In genomic region chr10:70190102-70190501, GRCh38 we compare ENCODE assay signal across 17 cellular contexts. TPM values are rescaled to one million over a fixed set of nuclear protein-coding genes. Genes with fewer than 3 reads are reported as not detected.
DNase-seq lines count a peak whose midpoint lies in the region; TF ChIP-seq lines count a peak whose summit lies in the region.
"Had no signal": no experiment of that assay in that cellular context is flagged by ENCODE, and none has a peak within 500 bp of the region (broad histone marks: within the 10 kb centered on the region; RNA-seq: fewer than 3 reads in every experiment).

No MANE protein-coding gene starts in this region.

- no peak overlapping the region for H3K18ac ChIP-seq in trophoblast cell (ENCODE audit: low read length)

- peak overlapping the region; percentile 30; the same call in 1 of the 2 replicates for H2AFZ ChIP-seq in GM23248
- no peak overlapping the region for H2AFZ ChIP-seq in trophoblast cell (ENCODE audit: insufficient read depth, low read length, poor library complexity)

- no peak overlapping the region for H3K14ac ChIP-seq in trophoblast cell (ENCODE audit: low read length)

- no peak for TF ChIP-seq POLR2A in stomach (IDR thresholded peaks at IDR 0.05)

- 78 to 91% methylated on average over 8 of the region's 8 CpGs for WGBS in GM23248 (ENCODE audit: low coverage in 1 of 2, low lambda C conversion rate in 2 of 2, missing lambda C conversion rate in 2 of 2), 2 experiments
- WGBS in stomach, 5 donors, result 89 to 98% (median 93%) methylated on average over 8 of the region's 8 CpGs
- WGBS in trophoblast cell (ENCODE audit: extremely low coverage, insufficient coverage, insufficient read length), result no CpG with 5 or more reads among the region's 8 CpGs

- H2BK5ac ChIP-seq in trophoblast cell (ENCODE audit: low read depth, low read length, poor library complexity), result no peak overlapping the region

- H3K27me3 ChIP-seq in GM23248 (replicated peaks; ENCODE audit: insufficient read depth) (no peaks in the 10 kb centered on the region), stomach (no peaks in the 10 kb centered on the region), trophoblast cell (ENCODE audit: insufficient read depth, low read length) (no peaks in the 10 kb centered on the region)

- H4K12ac ChIP-seq in trophoblast cell (ENCODE audit: low read depth, low read length), result no peak overlapping the region

- H4K8ac ChIP-seq in trophoblast cell (ENCODE audit: low read depth, low read length), result no peak overlapping the region

- H4K91ac ChIP-seq in trophoblast cell (ENCODE audit: low read depth, low read length), result no peak overlapping the region

- H3K27ac ChIP-seq in GM23248 (peak overlapping the region; percentile 95), VCaP (peak overlapping the region; percentile 74; the same call in 1 of the 2 replicates), stomach (peak overlapping the region in 3 of 5 donors; percentile 60 to 78 (median 66)), trophoblast cell (ENCODE audit: low read depth, low read length) (no peak overlapping the region)

- H3K4me2 ChIP-seq in GM23248 (ENCODE audit: unreplicated experiment) (peak overlapping the region; percentile 74), trophoblast cell (ENCODE audit: low read length) (no peak overlapping the region)
- H3K4me2 ChIP-seq: A549 had no signal

- no peaks in the 10 kb centered on the region for H3K36me3 ChIP-seq in GM23248 (ENCODE audit: low read depth)
- no peaks in the 10 kb centered on the region for H3K36me3 ChIP-seq in stomach
- no peaks in the 10 kb centered on the region for H3K36me3 ChIP-seq in trophoblast cell (ENCODE audit: control insufficient read depth in 1 of 2, insufficient read depth in 2 of 2, low read length in 2 of 2)

- H3K4me1 ChIP-seq in GM23248 (ENCODE audit: insufficient read depth), result peaks cover 46% of the 10 kb centered on the region
- peaks cover 14 to 36% (median 25%) of the 10 kb centered on the region in 4 donors for H3K4me1 ChIP-seq in stomach
- H3K4me1 ChIP-seq in trophoblast cell (ENCODE audit: control insufficient read depth in 1 of 2, insufficient read depth in 2 of 2, low read length in 2 of 2), result no peaks in the 10 kb centered on the region

- H3K79me1 ChIP-seq in trophoblast cell (ENCODE audit: low read length), result no peaks in the 10 kb centered on the region

- no peak overlapping the region for H2BK120ac ChIP-seq in trophoblast cell (ENCODE audit: insufficient read depth, low read length, poor library complexity)

- H3K4ac ChIP-seq in trophoblast cell (ENCODE audit: low read depth, low read length), result no peak overlapping the region

- no peak for TF ChIP-seq EP300 in stomach (IDR thresholded peaks at IDR 0.05)

- TF ChIP-seq CTCF in VCaP (conservative IDR thresholded peaks at IDR 0.05) (no peak), stomach (IDR thresholded peaks at IDR 0.05) (no peak)

- DNase-seq in GM23248 (no peak), left kidney (ENCODE audit: low read depth, low spot score) (peak; percentile 7), stomach (no peak), trophoblast cell (no peak), NCI-H748 treated with DMSO at 0.1 percent for 48 hours (lab: John Stamatoyannopoulos, UW) (no peak), cerebellar nuclear complex (lab: John Stamatoyannopoulos, UW) (no peak), cerebellum (ENCODE audit: low spot score) (no peak)
- DNase-seq: C1 segment of cervical spinal cord; GF-D8; H7; NCI-H187; NCI-H345; NCI-H526; NK-92 treated with Interleukin-12 subunit alpha and Interleukin-12 subunit beta, amount 100 ng/mL, for 24 hours; SIG-M5 had no signal

- H3K4me3 ChIP-seq in GM23248 (no peak overlapping the region), stomach (no peak overlapping the region), trophoblast cell (ENCODE audit: low read depth, low read length) (no peak overlapping the region)
- H3K4me3 ChIP-seq: A549 had no signal

- H3K9me3 ChIP-seq in GM23248 (ENCODE audit: low read depth) (no peaks in the 10 kb centered on the region), stomach (no peaks in the 10 kb centered on the region), trophoblast cell (ENCODE audit: insufficient read depth, low read depth, low read length) (no peaks in the 10 kb centered on the region)
- H3K9me3 ChIP-seq: A549 had no signal

- no peaks in the 10 kb centered on the region for H3K79me2 ChIP-seq in GM23248 (ENCODE audit: insufficient read depth)
- H3K79me2 ChIP-seq in trophoblast cell (ENCODE audit: control insufficient read depth, insufficient read depth, low read length, poor library complexity), result no peaks in the 10 kb centered on the region

- in situ Hi-C loops in GM23248 (cut with MboI), result no loop called here

- H3K23ac ChIP-seq in trophoblast cell (ENCODE audit: low read length), result no peak overlapping the region

- peaks cover 50% of the 10 kb centered on the region for H3F3A ChIP-seq in GM23248 (ENCODE audit: insufficient read depth)

- intact Hi-C loops in stomach (cut with DNase I; ENCODE audit: low total_unique reads), result no loop called here

- no peaks in the 10 kb centered on the region for H4K20me1 ChIP-seq in GM23248 (ENCODE audit: insufficient read depth)

- no peak overlapping the region for H2AK5ac ChIP-seq in trophoblast cell (ENCODE audit: low read length)

- H3K9me2 ChIP-seq in GM23248 (ENCODE audit: insufficient read depth), result no peaks in the 10 kb centered on the region

- H3K9ac ChIP-seq in GM23248, result peak overlapping the region; percentile 52; the same call in 1 of the 2 replicates
- H3K9ac ChIP-seq in trophoblast cell (ENCODE audit: low read length), result no peak overlapping the region

- H2BK12ac ChIP-seq in trophoblast cell (ENCODE audit: low read length), result no peak overlapping the region

RNA-seq across cellular contexts. Expression of gene SAR1A, which starts 19.8 kb away (rescaled TPM):
- 153 and 163 TPM in 2 replicates for total RNA-seq in GM23248 (2014; rRNA removed; shearing (Covaris generic))
- polyA plus RNA-seq in GM23248 (2016; fragmentation: Nextera tagmentation; extraction: Ambion mirVana), result 181 and 186 TPM in 2 replicates
- total RNA-seq in stomach, result 100 to 1,000 TPM in 1 of 5 donors, 10 to 100 TPM in 3, 1 to 10 TPM in 1; 8.7 to 178 (median 48.0) TPM
- polyA plus RNA-seq in stomach, result 10 to 100 TPM; 23.2 to 31.0 (median 30.0) TPM
- 131 and 137 TPM in 2 replicates for polyA plus RNA-seq in trophoblast cell (2013)
- total RNA-seq in cerebellum, result 98.9 TPM

RNA-seq across cellular contexts. Expression of gene PPA1, which starts 43.1 kb away (rescaled TPM):
- 105 and 117 TPM in 2 replicates for total RNA-seq in GM23248 (2014; rRNA removed; shearing (Covaris generic))
- polyA plus RNA-seq in GM23248 (2016; fragmentation: Nextera tagmentation; extraction: Ambion mirVana) (103 and 110 TPM in 2 replicates), stomach (100 to 1,000 TPM; 152 to 217 (median 162) TPM)
- total RNA-seq in stomach (100 to 1,000 TPM in 2 of 5 donors, 10 to 100 TPM in 3; 18.1 to 140 (median 93.9) TPM), cerebellum (137 TPM)
- 67.0 and 68.2 TPM in 2 replicates for polyA plus RNA-seq in trophoblast cell (2013)

RNA-seq across cellular contexts. Expression of gene TYSND1, which starts 43.6 kb away (rescaled TPM):
- total RNA-seq in GM23248 (2014; rRNA removed; shearing (Covaris generic)), result 6.4 and 8.1 TPM in 2 replicates
- polyA plus RNA-seq in GM23248 (2016; fragmentation: Nextera tagmentation; extraction: Ambion mirVana), result 3.9 and 4.0 TPM in 2 replicates
- 10 to 100 TPM in 1 of 5 donors, 1 to 10 TPM in 4; 1.2 to 79.4 (median 3.9) TPM for total RNA-seq in stomach
- 10 to 100 TPM in 1 of 3 donors, 1 to 10 TPM in 2; 4.8 to 16.3 (median 5.5) TPM for polyA plus RNA-seq in stomach
- polyA plus RNA-seq in trophoblast cell (2013), result 3.7 TPM in 2 replicates
- total RNA-seq in cerebellum, result 8.5 TPM

RNA-seq across cellular contexts. Expression of gene AIFM2, which starts 57.5 kb away (rescaled TPM):
- total RNA-seq in GM23248 (2014; rRNA removed; shearing (Covaris generic)), result 5.7 and 7.1 TPM in 2 replicates
- 8.1 and 10.3 TPM in 2 replicates for polyA plus RNA-seq in GM23248 (2016; fragmentation: Nextera tagmentation; extraction: Ambion mirVana)
- total RNA-seq in stomach, result 10 to 100 TPM in 1 of 5 donors, 1 to 10 TPM in 4; 4.5 to 12.9 (median 5.8) TPM
- 10 to 100 TPM in 2 of 3 donors, 1 to 10 TPM in 1; 6.3 to 14.5 (median 10.6) TPM for polyA plus RNA-seq in stomach
- 1.2 and 1.3 TPM in 2 replicates for polyA plus RNA-seq in trophoblast cell (2013)
- 1.4 TPM for total RNA-seq in cerebellum
